Comparison of ENCODE assay signal across 8 cellular contexts in the genomic region with DNA sequence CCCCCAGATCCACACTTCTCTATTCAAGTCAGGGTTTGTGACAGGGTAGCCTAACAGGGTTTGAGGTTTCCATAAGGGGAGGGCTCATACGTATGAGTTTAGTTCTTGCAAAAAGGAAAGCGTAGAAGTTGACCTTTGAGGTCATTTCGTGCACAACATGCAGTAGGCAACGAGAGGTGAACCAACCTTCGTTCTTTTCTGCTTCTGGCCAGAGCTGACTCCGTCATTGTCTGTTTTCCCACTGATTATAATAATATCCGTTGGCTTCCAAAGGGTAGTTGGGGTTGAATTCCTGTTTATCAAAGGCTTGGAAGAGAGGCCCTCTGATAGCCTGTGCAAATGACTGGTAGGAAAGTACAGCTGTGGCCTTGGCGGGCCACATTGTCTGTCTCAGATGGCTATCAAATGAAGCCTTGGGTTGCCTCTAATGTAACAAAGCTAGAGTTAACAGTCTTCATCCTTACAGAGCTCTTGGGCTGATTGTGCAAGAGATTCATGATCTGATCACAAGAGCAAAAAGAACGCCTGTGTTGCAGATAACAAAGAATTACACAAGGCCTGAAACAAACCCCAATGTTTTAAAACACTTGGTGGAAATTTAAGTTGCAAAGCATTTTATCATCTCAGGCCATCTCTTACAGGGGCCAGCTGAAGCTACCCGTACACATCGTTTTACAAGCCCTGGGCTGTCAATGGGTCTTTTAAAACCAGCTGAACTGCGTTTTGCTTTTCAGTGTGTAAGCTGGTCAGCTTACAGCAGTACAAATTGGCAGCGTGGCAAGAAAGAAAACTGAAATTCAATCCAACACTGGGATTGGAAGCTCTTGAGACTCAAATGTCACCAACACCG. TPM values are rescaled to one million over a fixed set of nuclear protein-coding genes. Genes with fewer than 3 reads are reported as not detected.
DNase-seq lines count a peak whose midpoint lies in the region; ATAC-seq and TF ChIP-seq lines count a peak whose summit lies in the region.

No MANE protein-coding gene starts in this region.

- H2BK15ac ChIP-seq in IMR-90 (ENCODE audit: low read depth, low read length), result peak overlapping the region; percentile 3; the same call in 2 of the 3 replicates

- no peaks in the 10 kb centered on the region for H3K27me3 ChIP-seq in IMR-90 (ENCODE audit: control insufficient read depth, insufficient read depth, low read length)
- H3K27me3 ChIP-seq in skeletal muscle tissue (ENCODE audit: control insufficient read depth in 3 of 3, insufficient read depth in 3 of 3, low read length in 3 of 3), result no peaks in the 10 kb centered on the region

- TF ChIP-seq POLR2A in IMR-90 (IDR thresholded peaks at IDR 0.05; ENCODE audit: low read depth, low read length), result no peak

- no TSS peak for BruUV-seq in IMR-90 (replicated peaks; lab: Mats Ljungman, UMichigan)

- intact Hi-C loops in IMR-90 (cut with micrococcal nuclease), result no loop called here

- no peaks in the 10 kb centered on the region for H3K9me1 ChIP-seq in IMR-90 (ENCODE audit: insufficient read depth, low read length)

- H2BK5ac ChIP-seq in IMR-90 (ENCODE audit: low read depth, low read length, poor library complexity, severe bottlenecking), result no peak overlapping the region

- H3K79me1 ChIP-seq in IMR-90 (ENCODE audit: low read depth in 1 of 2, low read length in 2 of 2), result no peaks in the 10 kb centered on the region

- ATAC-seq in IMR-90 (ENCODE audit: low read depth) (peak; percentile 59), HG03045 (IDR thresholded peaks at IDR 0.05; ENCODE audit: unreplicated experiment) (no peak)

- CTCF ChIA-PET in IMR-90 (lab: Yijun Ruan, JAX), result no interaction called here

- H3K4me1 ChIP-seq in IMR-90 (ENCODE audit: control insufficient read depth, insufficient read depth, low read length), result 0 out of 2 replicates have a peak, but pooled peaks cover 2% of the 10 kb centered on the region
- peaks cover 0 to 4% (median 3%) of the 10 kb centered on the region in 3 donors for H3K4me1 ChIP-seq in skeletal muscle tissue (ENCODE audit: control insufficient read depth in 3 of 3, insufficient read depth in 3 of 3, low read length in 3 of 3)

- peak overlapping the region; percentile 49 to 73; a peak in 3 of 4 replicates for H4K8ac ChIP-seq in IMR-90 (ENCODE audit: low read depth in 2 of 2, low read length in 2 of 2)

- peak overlapping the region; percentile 54 for H2BK120ac ChIP-seq in IMR-90 (ENCODE audit: low read depth, low read length)

- no peak overlapping the region for H2AK5ac ChIP-seq in IMR-90 (ENCODE audit: low read depth, low read length)

- peak overlapping the region; percentile 7; the same call in 1 of the 2 replicates for H3K4me2 ChIP-seq in IMR-90 (ENCODE audit: low read depth, low read length)

- H4K91ac ChIP-seq in IMR-90 (ENCODE audit: insufficient read depth, low read depth, low read length), result peak overlapping the region; percentile 50; the same call in 1 of the 2 replicates

- H3K14ac ChIP-seq in IMR-90 (replicated peaks; ENCODE audit: low read depth, low read length), result peak overlapping the region; percentile 43

- WGBS in IMR-90 (ENCODE audit: extremely low coverage in 2 of 2, insufficient read length in 1 of 2), 2 experiments, result 10% methylated on average over 2 of the region's 14 CpGs; no CpG with 5 or more reads in 1 of the 2 experiments

- POLR2A ChIA-PET in IMR-90 (lab: Charles Lee; ENCODE audit: unreplicated experiment), result interaction anchor here (0.6 to 1.2 kb wide), 2 partner anchors 8 to 114 kb away, joined by 3 read pairs; no protein-coding TSS in a partner anchor

- in situ Hi-C loops in IMR-90 (cut with MboI; ENCODE audit: low sequenced_read_pairs), result no loop called here
- in situ Hi-C loops in GM13976 (cut with MboI; ENCODE audit: low sequenced_read_pairs, unreplicated experiment), result loop anchor here (5.0 to 25.0 kb wide), 3 partner anchors 167 to 572 kb away; a partner anchor contains a TSS

- peak overlapping the region; percentile 37 for H2AFZ ChIP-seq in IMR-90 (replicated peaks; ENCODE audit: low read length, poor library complexity)

- H3K56ac ChIP-seq in IMR-90 (ENCODE audit: extremely low read depth, insufficient read depth, low read length), result no peak overlapping the region

- peak overlapping the region; percentile 83 for H4K5ac ChIP-seq in IMR-90 (ENCODE audit: low read depth, low read length)

- TF ChIP-seq CTCF in IMR-90 (conservative IDR thresholded peaks at IDR 0.05; ENCODE audit: low read depth, low read length) (no peak), fibroblast of villous mesenchyme (IDR thresholded peaks at IDR 0.05; ENCODE audit: insufficient read depth, low read depth, low read length) (no peak), GM13976 (IDR thresholded peaks at IDR 0.05; ENCODE audit: borderline replicate concordance, control extremely low read depth, extremely low read depth, insufficient read depth, missing control alignments) (no peak)

- H3K27ac ChIP-seq in IMR-90 (ENCODE audit: insufficient read depth, low read length) (peak overlapping the region; percentile 86), skeletal muscle tissue (ENCODE audit: low read depth, low read length) (peak overlapping the region; percentile 60)

- no peaks in the 10 kb centered on the region for H4K20me1 ChIP-seq in IMR-90 (ENCODE audit: insufficient read depth, low read length)

- dilution Hi-C loops in IMR-90 (cut with HindIII; ENCODE audit: low sequenced_read_pairs, unreplicated experiment), result no loop called here

- H2BK20ac ChIP-seq in IMR-90 (ENCODE audit: low read depth, low read length), result peak overlapping the region; percentile 62

- peak overlapping the region; percentile 34; the same call in 1 of the 2 replicates for H3K4ac ChIP-seq in IMR-90 (ENCODE audit: low read depth, low read length)

- H2AK9ac ChIP-seq in IMR-90 (replicated peaks; ENCODE audit: low read depth, low read length, poor library complexity), result no peak overlapping the region

- no peaks in the 10 kb centered on the region for H3K9me3 ChIP-seq in IMR-90 (ENCODE audit: control insufficient read depth, insufficient read depth, low read length)
- H3K9me3 ChIP-seq in skeletal muscle tissue (ENCODE audit: control insufficient read depth in 3 of 3, low read length in 3 of 3), result no peaks in the 10 kb centered on the region

- peak; percentile 51 for DNase-seq in IMR-90
- peak; percentile 27 for DNase-seq in SKM-1 treated with dmso at 0.1 percent for 144 hours (lab: John Stamatoyannopoulos, UW; ENCODE audit: unreplicated experiment)
- DNase-seq in fibroblast of villous mesenchyme (ENCODE audit: low read depth), result peak; percentile 96
- no peak for DNase-seq in NCI-H2196 treated with DMSO at 0.1 percent for 48 hours (lab: John Stamatoyannopoulos, UW; ENCODE audit: unreplicated experiment)
- DNase-seq in GM13976 (ENCODE audit: low spot score), result no peak
- DNase-seq in NCI-H187 treated with DMSO at 0.1 percent for 48 hours (lab: John Stamatoyannopoulos, UW), result no peak

- H3K23ac ChIP-seq in IMR-90 (ENCODE audit: low read depth, low read length), result no peak overlapping the region

- TF ChIP-seq RAD21 in IMR-90 (IDR thresholded peaks at IDR 0.05; ENCODE audit: low read length), result no peak

- H3K4me3 ChIP-seq in IMR-90 (ENCODE audit: insufficient read depth, low read depth, low read length) (no peak overlapping the region), fibroblast of villous mesenchyme (ENCODE audit: low read depth, low read length) (peak overlapping the region; percentile 25), skeletal muscle tissue (ENCODE audit: low read length in 3 of 3) (no peak overlapping the region)

- H3K9ac ChIP-seq in IMR-90 (ENCODE audit: low read depth, low read length) (peak overlapping the region; percentile 49; the same call in 1 of the 2 replicates), skeletal muscle tissue (ENCODE audit: low read depth in 1 of 3, low read length in 3 of 3) (peak overlapping the region in 1 of 3 donors; percentile 10)

- H3K18ac ChIP-seq in IMR-90 (ENCODE audit: low read depth, low read length), result peak overlapping the region; percentile 71

- no peaks in the 10 kb centered on the region for H3K36me3 ChIP-seq in IMR-90 (ENCODE audit: control insufficient read depth, insufficient read depth, low read length)
- no peaks in the 10 kb centered on the region for H3K36me3 ChIP-seq in skeletal muscle tissue (ENCODE audit: control insufficient read depth in 3 of 3, insufficient read depth in 3 of 3, low read length in 3 of 3)

TF ChIP-seq in IMR-90, 13 proteins besides CTCF, POLR2A, EP300 and RAD21:
- TF ChIP-seq CHD1 (IDR thresholded peaks at IDR 0.05; ENCODE audit: low read depth, low read length), result no peak
- TF ChIP-seq FOS (IDR thresholded peaks at IDR 0.05; ENCODE audit: low read depth, low read length), result no peak
- no peak for TF ChIP-seq BHLHE40 (IDR thresholded peaks at IDR 0.05; ENCODE audit: low read depth, low read length)
- peak; percentile 83 for TF ChIP-seq CEBPB (IDR thresholded peaks at IDR 0.05; ENCODE audit: low read depth, low read length)
- TF ChIP-seq RFX5 (IDR thresholded peaks at IDR 0.05; ENCODE audit: low read depth, low read length), result no peak
TF ChIP-seq in IMR-90: peak in this region for 1.

RNA-seq across cellular contexts. Expression of a gene that starts 46.1 kb away (rescaled TPM):
- not detected in 2 replicates for total RNA-seq in IMR-90 (2012; rRNA removed)
- polyA plus RNA-seq in IMR-90 (2012; rRNA removed), result not detected in 2 replicates
- polyA plus RNA-seq in IMR-90 (2012; cell fraction: cytosol; rRNA removed), result not detected in 2 replicates
- polyA plus RNA-seq in IMR-90 (2012; cell fraction: nucleus; rRNA removed; ENCODE audit: low replicate concordance), result not detected in 2 replicates
- under 0.01 TPM in 2 replicates for total RNA-seq in fibroblast of villous mesenchyme
- under 0.01 TPM for total RNA-seq in skeletal muscle tissue

Comparison
In these comparisons a context has a peak if more than half of its experiments do, and no peak if none do; other contexts are left out.
1. DNase-seq: peak in IMR-90 (single experiment), SKM-1 treated with dmso at 0.1 percent for 144 hours (single experiment) and fibroblast of villous mesenchyme (single experiment); none in NCI-H2196 treated with DMSO at 0.1 percent for 48 hours (single experiment), GM13976 (single experiment) and NCI-H187 treated with DMSO at 0.1 percent for 48 hours (single experiment).